ENCODE assay signal across 1 cellular context in genomic region chr4:4865705-4866123, GRCh38.
TF ChIP-seq lines count a peak whose summit lies in the region.

No MANE protein-coding gene starts in this region.

TF ChIP-seq in GM12878, 131 proteins besides CTCF, POLR2A, EP300 and RAD21 (continued from another document):
- TF ChIP-seq CUX1 (IDR thresholded peaks at IDR 0.05; ENCODE audit: insufficient replicate concordance, low read depth, low read length), result no peak
